In the genomic region with DNA sequence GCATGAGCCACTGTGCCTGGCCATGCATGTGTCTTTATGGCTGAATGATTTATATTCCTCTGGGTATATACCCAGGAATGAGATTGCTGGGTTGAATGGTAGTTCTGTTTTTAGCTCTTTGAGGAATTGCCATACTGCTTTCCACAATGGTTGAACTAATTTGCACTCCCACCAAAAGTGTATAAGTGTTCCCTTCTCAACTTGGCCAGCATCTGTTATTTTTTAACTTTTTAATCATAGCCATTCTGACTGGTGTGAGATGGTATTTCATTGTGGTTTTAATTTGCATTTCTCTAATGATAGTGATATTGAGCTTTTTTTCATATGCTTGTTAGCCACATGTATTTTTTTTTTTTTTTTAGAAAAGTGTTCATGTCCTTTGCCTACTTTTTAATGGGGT, we compare ENCODE assay signal across 1 cellular context. TPM values are rescaled to one million over a fixed set of nuclear protein-coding genes. Genes with fewer than 3 reads are reported as not detected.
"Had no signal": no experiment of that assay in that cellular context is flagged by ENCODE, and none has a peak within 500 bp of the region (broad histone marks: within the 10 kb centered on the region; RNA-seq: fewer than 3 reads in every experiment).

No MANE protein-coding gene starts in this region.

RNA-seq across cellular contexts. Expression of a gene that starts 58.7 kb away (rescaled TPM):
- total RNA-seq: activated B cell treated with CpG ODN at 0.5 μM for 24 hours had no signal
